ENCODE assay signal across 26 cellular contexts in the genomic region with DNA sequence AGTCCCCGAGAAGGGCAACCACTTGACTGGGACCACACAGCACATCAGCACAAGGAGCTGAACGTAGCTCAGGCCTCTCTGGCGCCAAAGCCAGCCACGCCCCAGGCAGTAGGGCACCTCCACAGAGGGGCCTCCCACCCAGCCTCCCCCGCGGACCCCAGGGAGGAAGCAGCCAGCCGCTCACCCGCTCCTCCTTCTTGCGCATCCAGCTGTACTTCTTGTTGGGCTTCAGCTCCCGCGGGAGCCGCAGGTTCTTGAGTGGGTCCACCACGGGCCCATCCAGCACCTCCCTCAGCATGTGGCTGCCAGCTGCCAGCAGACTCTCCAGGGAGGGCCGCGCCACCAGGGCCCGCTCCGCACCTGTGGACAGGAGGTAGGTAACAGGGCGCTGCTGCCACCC.
"Had no signal": no experiment of that assay in that cellular context is flagged by ENCODE, and none has a peak within 500 bp of the region (broad histone marks: within the 10 kb centered on the region; RNA-seq: fewer than 3 reads in every experiment).

No MANE protein-coding gene starts in this region.

- H3K9me3 ChIP-seq: ascending aorta, body of pancreas, MG63, Peyer's patch had no signal

- H3K27me3 ChIP-seq: ascending aorta, body of pancreas, MG63, Peyer's patch had no signal

- H3K4me1 ChIP-seq: body of pancreas, Peyer's patch had no signal

- H3K4me3 ChIP-seq: ascending aorta, body of pancreas, MG63, Peyer's patch had no signal

- H3K4me3 Mint-ChIP-seq: activated CD4-positive, alpha-beta memory T cell treated with anti-CD3 and anti-CD28 coated beads for 36 hours; activated CD4-positive, alpha-beta T cell treated with anti-CD3 and anti-CD28 coated beads, Interleukin-2, amount 10 ng/mL, durations not matched to agents 7 days and 5 days; activated naive CD8-positive, alpha-beta T cell treated with anti-CD3 and anti-CD28 coated beads, Interleukin-2, amount 50 U/mL, for 24 hours; activated T-cell treated with anti-CD3 and anti-CD28 coated beads, Interleukin-2, amount 50 U/mL, for 4 hours; T-helper 17 cell had no signal

- H3K27ac Mint-ChIP-seq: activated CD4-positive, alpha-beta memory T cell treated with anti-CD3 and anti-CD28 coated beads for 36 hours; activated CD4-positive, alpha-beta T cell treated with anti-CD3 and anti-CD28 coated beads, Interleukin-2, amount 10 ng/mL, durations not matched to agents 7 days and 5 days; activated naive CD4-positive, alpha-beta T cell treated with anti-CD3 and anti-CD28 coated beads, Interleukin-2, amount 50 U/mL, for 72 hours; activated naive CD8-positive, alpha-beta T cell treated with anti-CD3 and anti-CD28 coated beads, Interleukin-2, amount 50 U/mL, for 24 hours had no signal

- H3K27ac ChIP-seq: body of pancreas, Peyer's patch, RWPE1, VCaP had no signal

- DNase-seq: activated CD4-positive, alpha-beta memory T cell treated with anti-CD3 and anti-CD28 coated beads for 36 hours; activated CD4-positive, alpha-beta T cell treated with anti-CD3 and anti-CD28 coated beads, Interleukin-2, amount 10 ng/mL, durations not matched to agents 7 days and 5 days; activated CD4-positive, CD25-positive, alpha-beta regulatory T cell; activated CD8-positive, alpha-beta memory T cell treated with anti-CD3 and anti-CD28 coated beads for 24 hours; activated effector memory CD4-positive, alpha-beta T cell treated with anti-CD3 and anti-CD28 coated beads, Interleukin-2, amount 50 U/mL, for 16 hours; activated naive CD4-positive, alpha-beta T cell treated with Interleukin-2 at 50 U/mL for 16 hours; activated naive CD8-positive, alpha-beta T cell treated with anti-CD3 and anti-CD28 coated beads, Interleukin-2, amount 50 U/mL, for 24 hours; activated T-cell treated with anti-CD3 and anti-CD28 coated beads, Interleukin-2, amount 50 U/mL, for 4 hours; amniotic stem cell; body of pancreas; central memory CD4-positive, alpha-beta T cell; MG63; MV-4-11; NCI-H1092 treated with DMSO at 0.1 percent for 48 hours; NCI-H146; NCI-H187 treated with DMSO at 0.1 percent for 48 hours; NCI-H2081 treated with DMSO at 0.1 percent for 48 hours; NCI-H446; NCI-H524; Peyer's patch; SIG-M5; T-helper 17 cell had no signal

- H3K27me3 Mint-ChIP-seq: activated CD4-positive, alpha-beta memory T cell treated with anti-CD3 and anti-CD28 coated beads for 36 hours; activated CD4-positive, alpha-beta T cell treated with anti-CD3 and anti-CD28 coated beads, Interleukin-2, amount 10 ng/mL, durations not matched to agents 7 days and 5 days; activated naive CD8-positive, alpha-beta T cell treated with anti-CD3 and anti-CD28 coated beads, Interleukin-2, amount 50 U/mL, for 24 hours; T-helper 17 cell had no signal

- H3K9me3 Mint-ChIP-seq: activated CD4-positive, alpha-beta memory T cell treated with anti-CD3 and anti-CD28 coated beads for 36 hours; activated CD4-positive, alpha-beta T cell treated with anti-CD3 and anti-CD28 coated beads, Interleukin-2, amount 10 ng/mL, durations not matched to agents 7 days and 5 days; activated naive CD4-positive, alpha-beta T cell treated with anti-CD3 and anti-CD28 coated beads, Interleukin-2, amount 50 U/mL, for 72 hours; activated naive CD8-positive, alpha-beta T cell treated with anti-CD3 and anti-CD28 coated beads, Interleukin-2, amount 50 U/mL, for 24 hours; activated T-cell treated with anti-CD3 and anti-CD28 coated beads, Interleukin-2, amount 50 U/mL, for 4 hours had no signal

- ATAC-seq: activated naive CD4-positive, alpha-beta T cell treated with anti-CD3 and anti-CD28 coated beads, Interleukin-2, amount 50 U/mL, for 72 hours; activated naive CD8-positive, alpha-beta T cell treated with anti-CD3 and anti-CD28 coated beads, Interleukin-2, amount 50 U/mL, for 24 hours; activated T-cell treated with anti-CD3 and anti-CD28 coated beads, Interleukin-2, amount 50 U/mL, for 4 hours; body of pancreas; T-helper 17 cell had no signal

- H3K36me3 Mint-ChIP-seq: activated naive CD4-positive, alpha-beta T cell treated with anti-CD3 and anti-CD28 coated beads, Interleukin-2, amount 50 U/mL, for 72 hours had no signal
